In genomic region chr17:62804025-62804424, GRCh38 we compare ENCODE assay signal across 16 cellular contexts. TPM values are rescaled to one million over a fixed set of nuclear protein-coding genes. Genes with fewer than 3 reads are reported as not detected.
DNase-seq lines count a peak whose midpoint lies in the region; TF ChIP-seq lines count a peak whose summit lies in the region.
"Had no signal": no experiment of that assay in that cellular context is flagged by ENCODE, and none has a peak within 500 bp of the region (broad histone marks: within the 10 kb centered on the region; RNA-seq: fewer than 3 reads in every experiment).

No MANE protein-coding gene starts in this region.

- H2AFZ ChIP-seq in PC-9 = no peak overlapping the region
- H2AFZ ChIP-seq in neural progenitor cell (replicated peaks) = no peak overlapping the region
- H2AFZ ChIP-seq: GM23248 had no signal

- CTCF ChIA-PET in PC-9 (lab: Charles Lee) = interaction anchor here (0.6 kb wide), 1 partner anchor 18 kb away, joined by 4 read pairs; no protein-coding TSS in a partner anchor

- H3K79me2 ChIP-seq in PC-9 (ENCODE audit: low read depth) (peaks cover 11% of the 10 kb centered on the region), neural progenitor cell (ENCODE audit: low read depth) (no peaks in the 10 kb centered on the region)

- H3K4me1 ChIP-seq in PC-9 (replicated peaks; ENCODE audit: insufficient read depth) (peaks cover 84% of the 10 kb centered on the region), neural progenitor cell (peaks cover 5% of the 10 kb centered on the region)

- H3K9me2 ChIP-seq in PC-9 (ENCODE audit: insufficient read depth) = no peaks in the 10 kb centered on the region

- TF ChIP-seq CTCF in PC-9 (conservative IDR thresholded peaks at IDR 0.05) (no peak), neural progenitor cell (IDR thresholded peaks at IDR 0.05) (no peak), GM20000 (IDR thresholded peaks at IDR 0.05; ENCODE audit: extremely low read depth, missing control alignments) (no peak)

- H4K20me1 ChIP-seq in PC-9 (ENCODE audit: insufficient read depth) = no peaks in the 10 kb centered on the region
- H4K20me1 ChIP-seq in neural progenitor cell (ENCODE audit: low read depth) = no peaks in the 10 kb centered on the region

- no peak overlapping the region for H3K9ac ChIP-seq in neural progenitor cell
- H3K9ac ChIP-seq: GM23248 had no signal

- peaks cover 3% of the 10 kb centered on the region for H3K27me3 Mint-ChIP-seq in neural progenitor cell (ENCODE audit: insufficient read depth, low read depth)

- H3K4me3 Mint-ChIP-seq in neural progenitor cell = no peak overlapping the region
- H3K4me3 Mint-ChIP-seq: B cell; CD4-positive, alpha-beta memory T cell had no signal

- peaks cover 59% of the 10 kb centered on the region for H3F3A ChIP-seq in PC-9 (ENCODE audit: insufficient read depth, low read depth)
- peaks cover 5% of the 10 kb centered on the region for H3F3A ChIP-seq in neural progenitor cell (ENCODE audit: low read depth)

- H3K4me1 Mint-ChIP-seq in neural progenitor cell = peaks cover 50% of the 10 kb centered on the region

- no peaks in the 10 kb centered on the region for H3K27me3 ChIP-seq in PC-9 (ENCODE audit: insufficient read depth, low read depth)
- peaks cover 6% of the 10 kb centered on the region for H3K27me3 ChIP-seq in neural progenitor cell

- H3K9me3 ChIP-seq in PC-9 (ENCODE audit: insufficient read depth, low read depth) (no peaks in the 10 kb centered on the region), neural progenitor cell (ENCODE audit: low read depth) (no peaks in the 10 kb centered on the region)

- no TSS peak for BruUV-seq in PC-9 (replicated peaks; lab: Mats Ljungman, UMichigan)

- DNase-seq in DMS79 (lab: John Stamatoyannopoulos, UW) (peak; percentile 3), PC-9 (no peak), islet precursor cell (peak; percentile 50), putamen (ENCODE audit: low spot score) (no peak), neural progenitor cell (ENCODE audit: low spot score) (no peak), GM20000 (ENCODE audit: low spot score) (no peak), NCI-H1092 treated with DMSO at 0.1 percent for 48 hours (lab: John Stamatoyannopoulos, UW) (no peak)
- DNase-seq: CD4-positive, alpha-beta memory T cell; DND-41; GDM1; KBM-7 had no signal

- H3K27ac ChIP-seq in PC-9 (peak overlapping the region; percentile 98), neural progenitor cell (no peak overlapping the region)
- H3K27ac ChIP-seq: C4-2B, GM23248, HL-60 had no signal

- H3K4me3 ChIP-seq in PC-9 (no peak overlapping the region), neural progenitor cell (no peak overlapping the region)
- H3K4me3 ChIP-seq: GM23248 had no signal

- no peak overlapping the region for H3K27ac Mint-ChIP-seq in neural progenitor cell
- H3K27ac Mint-ChIP-seq: B cell; CD4-positive, alpha-beta memory T cell had no signal

- intact Hi-C loops in PC-9 (cut with micrococcal nuclease; ENCODE audit: unreplicated experiment) = no loop called here

- peak overlapping the region; percentile 67 for H3K4me2 ChIP-seq in PC-9
- no peak overlapping the region for H3K4me2 ChIP-seq in neural progenitor cell

- no peaks in the 10 kb centered on the region for H3K36me3 Mint-ChIP-seq in neural progenitor cell
- H3K36me3 Mint-ChIP-seq: CD4-positive, alpha-beta memory T cell had no signal

- POLR2A ChIA-PET in PC-9 (lab: Charles Lee; ENCODE audit: unreplicated experiment) = interaction anchor here (0.6 to 0.7 kb wide), 3 partner anchors 19 to 269 kb away, joined by 3 to 5 read pairs (median 4); no protein-coding TSS in a partner anchor

- H3K9me3 Mint-ChIP-seq in neural progenitor cell = no peaks in the 10 kb centered on the region
- H3K9me3 Mint-ChIP-seq: CD4-positive, alpha-beta memory T cell had no signal

- H3K36me3 ChIP-seq in PC-9 (ENCODE audit: low read depth) (no peaks in the 10 kb centered on the region), neural progenitor cell (no peaks in the 10 kb centered on the region)

RNA-seq across cellular contexts. Expression of gene MARCHF10, which starts 4.1 kb away (rescaled TPM):
- total RNA-seq in PC-9 (2021) = 8.0 and 9.6 TPM in 2 replicates
- 0.46 and 0.51 TPM in 2 replicates for total RNA-seq in neural progenitor cell (ENCODE audit: low replicate concordance)
- total RNA-seq: A172, B cell had no signal

Comparison
In these comparisons a context has a peak if more than half of its experiments do, and no peak if none do; other contexts are left out.
1. DNase-seq: peak in DMS79 (single experiment) and islet precursor cell (single experiment); none in PC-9 (0 of 2), putamen (single experiment), neural progenitor cell (single experiment), GM20000 (single experiment) and NCI-H1092 treated with DMSO at 0.1 percent for 48 hours (single experiment).